ENCODE assay signal across 23 cellular contexts in the genomic region with DNA sequence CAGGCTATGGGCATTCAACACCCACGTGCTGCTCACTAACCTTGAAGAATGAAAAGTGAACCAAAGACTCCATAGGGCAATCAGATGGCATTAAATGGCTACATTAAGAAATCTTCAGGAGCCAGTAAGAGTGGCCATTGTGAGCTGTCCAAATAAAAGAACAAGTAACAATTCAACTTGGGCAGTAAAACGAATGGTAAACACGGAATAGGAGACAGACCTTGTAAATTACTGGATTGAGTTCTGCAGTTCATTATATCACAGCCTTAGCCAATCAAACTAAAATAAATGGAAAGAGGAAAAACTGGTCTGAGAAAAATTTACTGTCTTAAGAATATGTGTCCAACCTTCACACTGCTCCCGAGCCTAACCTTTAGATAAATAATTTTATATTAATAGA.
"Had no signal": no experiment of that assay in that cellular context is flagged by ENCODE, and none has a peak within 500 bp of the region (broad histone marks: within the 10 kb centered on the region; RNA-seq: fewer than 3 reads in every experiment).

No MANE protein-coding gene starts in this region.

- DNase-seq: activated CD4-positive, alpha-beta memory T cell treated with anti-CD3 and anti-CD28 coated beads for 36 hours; activated CD4-positive, alpha-beta T cell treated with anti-CD3 and anti-CD28 coated beads, Interleukin-2, amount 10 ng/mL, durations not matched to agents 7 days and 5 days; activated CD4-positive, CD25-positive, alpha-beta regulatory T cell; activated gamma-delta T cell; activated naive CD4-positive, alpha-beta T cell treated with anti-CD3 and anti-CD28 coated beads for 36 hours; activated T-cell treated with anti-CD3 and anti-CD28 coated beads for 4 hours; activated T-cell treated with anti-CD3 and anti-CD28 coated beads, Interleukin-2, amount 50 U/mL, for 48 hours; amygdala; IMR-90; KBM-7; MV-4-11; NCI-H1105; NCI-H1436; NCI-H1694 treated with DMSO at 0.1 percent for 48 hours; NCI-H2029 treated with DMSO at 0.1 percent for 48 hours; NCI-H446; NCI-H524; PC-3; SHP77 treated with DMSO at 0.1 percent for 48 hours; T-cell; T-helper 2 cell; T1000 had no signal

- ATAC-seq: activated T-helper 17 cell treated with anti-CD3 and anti-CD28 coated beads, Interleukin-2, amount 50 U/mL, for 72 hours; PC-3; T-cell had no signal
